Comparison of ENCODE assay signal across 8 cellular contexts in the genomic region with DNA sequence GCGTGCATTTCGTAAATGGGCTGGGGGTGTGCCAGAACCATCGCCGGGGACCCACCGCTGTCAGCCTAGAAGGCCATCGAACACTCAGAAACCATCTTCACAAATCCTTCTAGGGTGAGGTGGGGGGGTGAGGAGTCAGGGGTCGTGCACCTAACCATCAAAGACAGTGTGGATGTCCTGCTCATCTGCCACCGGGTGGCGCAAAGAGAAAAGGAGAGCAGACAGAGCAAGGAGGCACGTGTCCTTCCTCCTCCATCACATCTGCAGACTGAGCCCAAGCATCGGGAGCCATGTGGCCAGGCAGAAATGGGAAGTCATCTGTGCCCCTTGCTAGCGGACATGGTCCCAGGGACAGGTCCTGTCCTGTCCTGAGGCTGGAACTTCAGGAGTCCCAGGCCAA.
A peak's percentile ranks its signal among the peaks of the same experiment; 100 is the strongest.
DNase-seq lines count a peak whose midpoint lies in the region; ATAC-seq and TF ChIP-seq lines count a peak whose summit lies in the region.

No MANE protein-coding gene starts in this region.

- no peak overlapping the region for H3K56ac ChIP-seq in mesendoderm (ENCODE audit: low read length)

- TF ChIP-seq CTCF in epithelial cell of proximal tubule (conservative IDR thresholded peaks at IDR 0.05; ENCODE audit: low read depth, low read length): peak; percentile 45
- TF ChIP-seq CTCF in omental fat pad (IDR thresholded peaks at IDR 0.05): no peak

- no peak overlapping the region for H3K23ac ChIP-seq in mesendoderm (ENCODE audit: low read length)

- H2BK5ac ChIP-seq in mesendoderm (ENCODE audit: low read length): no peak overlapping the region

- no peak overlapping the region for H3K4me3 ChIP-seq in Karpas-422 (ENCODE audit: low read length)
- H3K4me3 ChIP-seq in SJCRH30: no peak overlapping the region
- H3K4me3 ChIP-seq in epithelial cell of proximal tubule (ENCODE audit: low read depth, low read length): no peak overlapping the region
- no peak overlapping the region for H3K4me3 ChIP-seq in mesendoderm (ENCODE audit: low read length)

- H2AK5ac ChIP-seq in mesendoderm (ENCODE audit: low read length): no peak overlapping the region

- H3K27me3 ChIP-seq in Karpas-422 (ENCODE audit: low read length) (no peaks in the 10 kb centered on the region), SJCRH30 (no peaks in the 10 kb centered on the region), mesendoderm (ENCODE audit: insufficient read depth, low read length, poor library complexity) (no peaks in the 10 kb centered on the region)

- no peaks in the 10 kb centered on the region for H4K20me1 ChIP-seq in Karpas-422 (ENCODE audit: insufficient read depth, low read depth, low read length)

- no peaks in the 10 kb centered on the region for H3K36me3 ChIP-seq in Karpas-422 (ENCODE audit: insufficient read depth, low read length)
- no peaks in the 10 kb centered on the region for H3K36me3 ChIP-seq in SJCRH30
- no peaks in the 10 kb centered on the region for H3K36me3 ChIP-seq in mesendoderm (ENCODE audit: control insufficient read depth, insufficient read depth, low read length)

- H3K79me2 ChIP-seq in Karpas-422 (ENCODE audit: low read length) (no peaks in the 10 kb centered on the region), mesendoderm (ENCODE audit: control insufficient read depth, insufficient read depth, low read length) (no peaks in the 10 kb centered on the region)

- no peak for ATAC-seq in omental fat pad (ENCODE audit: low FRiP score)

- no peak overlapping the region for H3K4ac ChIP-seq in mesendoderm (ENCODE audit: low read depth, low read length)

- 0 out of 2 replicates have a peak overlapping the region, but pooled peaks have one; percentile 62 for H2AFZ ChIP-seq in Karpas-422 (ENCODE audit: low read length)

- H3K9me2 ChIP-seq in Karpas-422 (replicated peaks; ENCODE audit: insufficient read depth, low read length): no peaks in the 10 kb centered on the region

- H3K9me3 ChIP-seq in Karpas-422 (ENCODE audit: low read length) (no peaks in the 10 kb centered on the region), SJCRH30 (replicated peaks) (no peaks in the 10 kb centered on the region)

- DNase-seq in NCI-H1417 (lab: John Stamatoyannopoulos, UW) (peak; percentile 39 to 72 (median 51)), NCI-H1417 treated with DMSO at 0.1 percent for 48 hours (lab: John Stamatoyannopoulos, UW) (no peak), Karpas-422 (peak; percentile 89), SJCRH30 (peak; percentile 42 to 58), epithelial cell of proximal tubule (ENCODE audit: low read depth) (no peak), mesendoderm (peak; percentile 83), omental fat pad (ENCODE audit: low spot score) (no peak), HEK293T (ENCODE audit: extremely low spot score) (no peak)

- H3K4me2 ChIP-seq in Karpas-422 (ENCODE audit: low read depth, low read length, poor library complexity, severe bottlenecking) (no peak overlapping the region), mesendoderm (ENCODE audit: low read length) (no peak overlapping the region)

- no peak overlapping the region for H3K18ac ChIP-seq in mesendoderm (ENCODE audit: low read length)

- CTCF ChIA-PET in HEK293T (lab: Yijun Ruan, JAX): interaction anchor here (0.5 to 0.6 kb wide), 2 partner anchors 124 to 763 kb away, joined by 3 to 5 read pairs; no protein-coding TSS in a partner anchor

- no peak overlapping the region for H2BK15ac ChIP-seq in mesendoderm (replicated peaks; ENCODE audit: low read depth)

- no CpG with 5 or more reads among the region's 12 CpGs for WGBS in mesendoderm (ENCODE audit: extremely low coverage, insufficient coverage, low lambda C conversion rate)

- POLR2A ChIA-PET in HEK293T (lab: Yijun Ruan, JAX): no interaction called here

- H3K4me1 ChIP-seq in Karpas-422 (ENCODE audit: low read length) (peaks cover 15% of the 10 kb centered on the region), SJCRH30 (no peaks in the 10 kb centered on the region), mesendoderm (ENCODE audit: control insufficient read depth, low read depth, low read length) (no peaks in the 10 kb centered on the region)

- no peak overlapping the region for H4K8ac ChIP-seq in mesendoderm (ENCODE audit: low read depth, low read length)

- H2BK120ac ChIP-seq in mesendoderm (ENCODE audit: low read depth, low read length): no peak overlapping the region

- H3K79me1 ChIP-seq in mesendoderm (ENCODE audit: low read length): no peaks in the 10 kb centered on the region

- H3K27ac ChIP-seq in Karpas-422 (ENCODE audit: low read length) (no peak overlapping the region), SJCRH30 (no peak overlapping the region), mesendoderm (ENCODE audit: low read depth, low read length) (no peak overlapping the region)

- H3K9ac ChIP-seq in Karpas-422 (ENCODE audit: low read length) (peak overlapping the region; percentile 27; the same call in 1 of the 2 replicates), mesendoderm (ENCODE audit: low read length) (no peak overlapping the region)

- no peak overlapping the region for H4K5ac ChIP-seq in mesendoderm (ENCODE audit: low read length)

TF ChIP-seq in HEK293T, 16 proteins besides CTCF, POLR2A, EP300 and RAD21:
- TF ChIP-seq FOXM1 (IDR thresholded peaks at IDR 0.05; ENCODE audit: borderline replicate concordance) (no peak), SUZ12 (IDR thresholded peaks at IDR 0.05) (no peak), TARDBP (IDR thresholded peaks at IDR 0.05) (no peak), L3MBTL2 (conservative IDR thresholded peaks at IDR 0.05) (no peak), ZNF384 (IDR thresholded peaks at IDR 0.05) (no peak), NFRKB (IDR thresholded peaks at IDR 0.05) (no peak)
- TF ChIP-seq, protein P1, sequence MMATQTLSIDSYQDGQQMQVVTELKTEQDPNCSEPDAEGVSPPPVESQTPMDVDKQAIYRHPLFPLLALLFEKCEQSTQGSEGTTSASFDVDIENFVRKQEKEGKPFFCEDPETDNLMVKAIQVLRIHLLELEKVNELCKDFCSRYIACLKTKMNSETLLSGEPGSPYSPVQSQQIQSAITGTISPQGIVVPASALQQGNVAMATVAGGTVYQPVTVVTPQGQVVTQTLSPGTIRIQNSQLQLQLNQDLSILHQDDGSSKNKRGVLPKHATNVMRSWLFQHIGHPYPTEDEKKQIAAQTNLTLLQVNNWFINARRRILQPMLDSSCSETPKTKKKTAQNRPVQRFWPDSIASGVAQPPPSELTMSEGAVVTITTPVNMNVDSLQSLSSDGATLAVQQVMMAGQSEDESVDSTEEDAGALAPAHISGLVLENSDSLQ (IDR thresholded peaks at IDR 0.05): no peak

Comparison
In these comparisons a context has a peak if more than half of its experiments do, and no peak if none do; other contexts are left out.
1. DNase-seq: peak in NCI-H1417 (3 of 3), Karpas-422 (single experiment), SJCRH30 (2 of 2) and mesendoderm (single experiment); none in NCI-H1417 treated with DMSO at 0.1 percent for 48 hours (single experiment), epithelial cell of proximal tubule (single experiment), omental fat pad (single experiment) and HEK293T (single experiment).